1 cellular context compared by ENCODE assay signal in the genomic region with DNA sequence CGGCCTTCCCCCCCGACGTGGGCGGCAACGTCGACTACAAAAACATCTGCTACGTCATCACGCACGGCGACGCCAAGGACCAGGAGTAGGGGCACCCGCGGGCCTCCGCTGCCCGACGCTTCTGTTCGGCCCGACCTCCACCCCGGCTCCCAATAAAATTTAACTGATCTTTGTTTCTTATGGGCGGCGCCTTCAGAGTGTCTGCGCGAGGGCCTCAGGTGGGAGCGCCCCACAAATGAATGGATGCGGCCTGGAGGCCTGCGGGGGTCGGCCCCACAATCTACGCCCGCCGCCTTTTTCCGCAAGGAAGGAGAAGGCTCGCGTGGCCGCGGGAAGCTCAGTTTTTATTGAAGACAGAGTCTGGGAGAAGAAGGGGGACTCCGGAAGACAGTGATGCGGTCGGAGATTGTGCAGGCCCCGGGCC.
TF ChIP-seq lines count a peak whose summit lies in the region.

No MANE protein-coding gene starts in this region.

TF ChIP-seq in H1, 55 proteins besides CTCF, POLR2A, EP300 and RAD21:
- TF ChIP-seq CREB1 (IDR thresholded peaks at IDR 0.05) = peak; percentile 93
- TF ChIP-seq, protein P1, sequence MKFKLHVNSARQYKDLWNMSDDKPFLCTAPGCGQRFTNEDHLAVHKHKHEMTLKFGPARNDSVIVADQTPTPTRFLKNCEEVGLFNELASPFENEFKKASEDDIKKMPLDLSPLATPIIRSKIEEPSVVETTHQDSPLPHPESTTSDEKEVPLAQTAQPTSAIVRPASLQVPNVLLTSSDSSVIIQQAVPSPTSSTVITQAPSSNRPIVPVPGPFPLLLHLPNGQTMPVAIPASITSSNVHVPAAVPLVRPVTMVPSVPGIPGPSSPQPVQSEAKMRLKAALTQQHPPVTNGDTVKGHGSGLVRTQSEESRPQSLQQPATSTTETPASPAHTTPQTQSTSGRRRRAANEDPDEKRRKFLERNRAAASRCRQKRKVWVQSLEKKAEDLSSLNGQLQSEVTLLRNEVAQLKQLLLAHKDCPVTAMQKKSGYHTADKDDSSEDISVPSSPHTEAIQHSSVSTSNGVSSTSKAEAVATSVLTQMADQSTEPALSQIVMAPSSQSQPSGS (IDR thresholded peaks at IDR 0.05; ENCODE audit: low read length) = no peak
- TF ChIP-seq TAF1 (IDR thresholded peaks at IDR 0.05; ENCODE audit: low read depth, low read length) = 0 out of 2 replicates have a peak, but pooled peaks have one; percentile 56
- TF ChIP-seq JUND (IDR thresholded peaks at IDR 0.05; ENCODE audit: low read length) = no peak
- no peak for TF ChIP-seq SIN3A (conservative IDR thresholded peaks at IDR 0.05 in 1 of 2, IDR thresholded peaks at IDR 0.05 in 1 of 2; ENCODE audit: low read depth in 1 of 2, low read length in 2 of 2)
- TF ChIP-seq, protein P2, sequence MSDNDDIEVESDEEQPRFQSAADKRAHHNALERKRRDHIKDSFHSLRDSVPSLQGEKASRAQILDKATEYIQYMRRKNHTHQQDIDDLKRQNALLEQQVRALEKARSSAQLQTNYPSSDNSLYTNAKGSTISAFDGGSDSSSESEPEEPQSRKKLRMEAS (IDR thresholded peaks at IDR 0.05) = no peak
- peak; percentile 90 for TF ChIP-seq EGR1 (IDR thresholded peaks at IDR 0.05; ENCODE audit: borderline replicate concordance, low read depth, low read length)
- TF ChIP-seq ASH2L (IDR thresholded peaks at IDR 0.05; ENCODE audit: low read length) = peak; percentile 96
- TF ChIP-seq TAF7 (optimal IDR thresholded peaks at IDR 0.05; ENCODE audit: borderline replicate concordance, low read depth, low read length) = peak; percentile 38
- TF ChIP-seq RBBP5 (IDR thresholded peaks at IDR 0.05; ENCODE audit: borderline replicate concordance, low read depth, low read length) = peak; percentile 45; the same call in 1 of the 2 replicates
- no peak for TF ChIP-seq CEBPB (IDR thresholded peaks at IDR 0.05; ENCODE audit: low read depth, low read length)
- peak; percentile 55; the same call in 1 of the 2 replicates for TF ChIP-seq POLR2AphosphoS5 (IDR thresholded peaks at IDR 0.05; ENCODE audit: low read depth, low read length)
- TF ChIP-seq SP1 (IDR thresholded peaks at IDR 0.05; ENCODE audit: low read depth, low read length) = no peak
- 0 out of 4 replicates have a peak, but pooled peaks of 1 of the 2 experiments have one; percentile 1 for TF ChIP-seq HDAC2 (IDR thresholded peaks at IDR 0.05; ENCODE audit: borderline replicate concordance in 1 of 2, low read depth in 2 of 2, low read length in 2 of 2)
- TF ChIP-seq NRF1 (IDR thresholded peaks at IDR 0.05; ENCODE audit: low read depth, low read length) = no peak
- TF ChIP-seq KDM4A (IDR thresholded peaks at IDR 0.05; ENCODE audit: low read depth, low read length, severe bottlenecking) = no peak
